Comparison of ENCODE assay signal across 12 cellular contexts in the genomic region with DNA sequence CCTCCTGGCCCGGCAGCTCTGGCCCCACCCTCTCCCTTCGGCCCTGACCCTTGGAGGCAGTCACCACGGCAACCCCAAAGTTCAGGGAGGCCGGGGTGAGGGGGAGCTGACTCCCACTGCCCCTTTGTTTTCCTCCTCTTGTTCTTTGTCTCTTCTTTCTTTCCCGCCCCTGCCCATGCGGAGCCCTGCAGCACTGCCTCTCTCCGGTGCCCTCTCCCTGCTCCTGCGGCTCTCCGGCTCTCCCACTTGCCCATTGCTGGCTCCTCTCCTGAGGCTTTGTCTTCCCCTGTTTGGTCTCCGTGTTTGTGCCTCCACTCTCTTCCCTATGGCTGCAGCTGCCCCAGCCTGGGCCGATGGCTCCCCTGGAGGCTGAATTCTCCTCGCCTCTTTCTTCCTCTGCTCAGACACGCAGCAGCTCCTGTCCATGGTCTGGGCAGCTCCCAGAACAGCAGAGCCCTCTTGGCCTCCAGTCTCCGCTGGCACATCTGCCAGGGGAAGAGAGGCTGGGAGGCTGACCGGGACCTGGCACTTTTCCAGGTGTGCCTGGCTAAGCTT. TPM values are rescaled to one million over a fixed set of nuclear protein-coding genes. Genes with fewer than 3 reads are reported as not detected.
DNase-seq lines count a peak whose midpoint lies in the region; ATAC-seq and TF ChIP-seq lines count a peak whose summit lies in the region.
"Had no signal": no experiment of that assay in that cellular context is flagged by ENCODE, and none has a peak within 500 bp of the region (broad histone marks: within the 10 kb centered on the region; RNA-seq: fewer than 3 reads in every experiment).

No MANE protein-coding gene starts in this region.

- DNase-seq in SK-N-SH (peak; percentile 50), choroid plexus epithelial cell (ENCODE audit: low read depth) (no peak), kidney tubule cell (ENCODE audit: low spot score) (peak; percentile 25), thyroid gland (no peak), T1000 (lab: John Stamatoyannopoulos, UW) (no peak), MV-4-11 (lab: John Stamatoyannopoulos, UW) (no peak)
- DNase-seq: activated naive CD8-positive, alpha-beta T cell treated with anti-CD3 and anti-CD28 coated beads, Interleukin-2, amount 50 U/mL, for 24 hours; GF-D8; NCI-H1930; tibial artery had no signal

- no peak overlapping the region; a peak in 1 of 4 replicates for H3K4me3 ChIP-seq in SK-N-SH (ENCODE audit: low read depth in 2 of 2, low read length in 1 of 2)
- no peak overlapping the region for H3K4me3 ChIP-seq in choroid plexus epithelial cell (ENCODE audit: low read depth, low read length)
- H3K4me3 ChIP-seq in thyroid gland (replicated peaks in 1 of 3) = peak overlapping the region in 1 of 3 donors; percentile 21
- H3K4me3 ChIP-seq: tibial artery had no signal

- H3K36me3 ChIP-seq in SK-N-SH (replicated peaks in 1 of 2; ENCODE audit: control insufficient read depth in 1 of 2, insufficient read depth in 2 of 2, low read length in 1 of 2) (peaks cover 0 to 5% of the 10 kb centered on the region in 2 experiments), thyroid gland (peaks cover 4 to 7% of the 10 kb centered on the region in 2 donors)

- WGBS in SK-N-SH (ENCODE audit: low lambda C conversion rate) = 90% methylated on average over 12 of the region's 15 CpGs
- WGBS in thyroid gland, 2 donors = 44 to 46% methylated on average over 15 of the region's 15 CpGs

- no peak overlapping the region for H3K9ac ChIP-seq in SK-N-SH

- no peaks in the 10 kb centered on the region for H3K9me2 ChIP-seq in SK-N-SH

- no peak overlapping the region for H3K4me2 ChIP-seq in SK-N-SH

- no peak for TF ChIP-seq RAD21 in SK-N-SH (IDR thresholded peaks at IDR 0.05; ENCODE audit: low read length)

- no peak for TF ChIP-seq EP300 in SK-N-SH (IDR thresholded peaks at IDR 0.05; ENCODE audit: borderline replicate concordance in 1 of 2, low read depth in 1 of 2, low read length in 1 of 2)

- H3K27ac ChIP-seq in SK-N-SH (ENCODE audit: low read depth in 2 of 2, low read length in 1 of 2) (peak overlapping the region in 1 of 2 experiments; percentile 97; a peak in 2 of 4 replicates), thyroid gland (peak overlapping the region; percentile 92 to 99 (median 99))

- no peak for TF ChIP-seq CTCF in SK-N-SH (IDR thresholded peaks at IDR 0.05)
- TF ChIP-seq CTCF in choroid plexus epithelial cell (conservative IDR thresholded peaks at IDR 0.05; ENCODE audit: low read depth, low read length) = peak; percentile 47
- no peak for TF ChIP-seq CTCF in thyroid gland (IDR thresholded peaks at IDR 0.05)

- no peaks in the 10 kb centered on the region for H3K27me3 ChIP-seq in SK-N-SH (ENCODE audit: insufficient read depth)
- H3K27me3 ChIP-seq in thyroid gland = no peaks in the 10 kb centered on the region
- H3K27me3 ChIP-seq: tibial artery had no signal

- ATAC-seq in SK-N-SH treated with all-trans-retinoic acid at 6 μM for 48 hours = no peak
- ATAC-seq in GM19467 (IDR thresholded peaks at IDR 0.05; ENCODE audit: unreplicated experiment) = no peak
- ATAC-seq: activated naive CD8-positive, alpha-beta T cell treated with anti-CD3 and anti-CD28 coated beads, Interleukin-2, amount 50 U/mL, for 24 hours had no signal

- H3K9me3 ChIP-seq in SK-N-SH = no peaks in the 10 kb centered on the region
- no peaks in the 10 kb centered on the region for H3K9me3 ChIP-seq in thyroid gland
- H3K9me3 ChIP-seq: tibial artery had no signal

- POLR2A ChIA-PET in SK-N-SH (lab: Yijun Ruan, JAX) = interaction anchor here (0.6 to 2.7 kb wide), 2 partner anchors 10 to 155 kb away, joined by 3 to 11 read pairs; no protein-coding TSS in a partner anchor

- H2AFZ ChIP-seq in SK-N-SH (ENCODE audit: low read depth) = no peak overlapping the region

- intact Hi-C loops in thyroid gland (cut with DNase I) = loop anchor here (10.0 kb wide), 1 partner anchor 230 kb away; a partner anchor contains a TSS

- CTCF ChIA-PET in SK-N-SH (lab: Yijun Ruan, JAX) = interaction anchor here (0.7 to 5.2 kb wide), 11 partner anchors 8 to 277 kb away, joined by 3 to 39 read pairs (median 5); a partner anchor contains a TSS

- no peak for TF ChIP-seq POLR2A in thyroid gland (IDR thresholded peaks at IDR 0.05)

- H4K20me1 ChIP-seq in SK-N-SH (ENCODE audit: insufficient read depth) = no peaks in the 10 kb centered on the region

- H3K79me2 ChIP-seq in SK-N-SH (ENCODE audit: insufficient read depth) = no peaks in the 10 kb centered on the region

- H3K4me1 ChIP-seq in SK-N-SH (ENCODE audit: control insufficient read depth in 1 of 2, insufficient read depth in 2 of 2, low read depth in 1 of 2, low read length in 1 of 2) = peaks cover 0 to 57% of the 10 kb centered on the region in 2 experiments; a peak in 1 of 4 replicates
- peaks cover 42 to 55% of the 10 kb centered on the region in 2 donors for H3K4me1 ChIP-seq in thyroid gland

- no peaks in the 10 kb centered on the region for H3F3A ChIP-seq in SK-N-SH (replicated peaks; ENCODE audit: insufficient read depth)

TF ChIP-seq in SK-N-SH, 30 proteins besides CTCF, POLR2A, EP300 and RAD21:
- TF ChIP-seq RFX5 (IDR thresholded peaks at IDR 0.05; ENCODE audit: low read length) (no peak), NFIC (IDR thresholded peaks at IDR 0.05; ENCODE audit: borderline replicate concordance) (no peak), GATA2 (CRISPR knock-in tag; IDR thresholded peaks at IDR 0.05) (no peak), ELF1 (IDR thresholded peaks at IDR 0.05) (no peak), SIN3A (IDR thresholded peaks at IDR 0.05; ENCODE audit: borderline replicate concordance, low read depth, low read length) (no peak), EZH2phosphoT487 (IDR thresholded peaks at IDR 0.05; ENCODE audit: borderline replicate concordance, low read depth) (no peak), FOXM1 (IDR thresholded peaks at IDR 0.05; ENCODE audit: low read depth) (no peak), TAF1 (IDR thresholded peaks at IDR 0.05; ENCODE audit: borderline replicate concordance, low read depth, low read length) (no peak)
- TF ChIP-seq, protein P1, sequence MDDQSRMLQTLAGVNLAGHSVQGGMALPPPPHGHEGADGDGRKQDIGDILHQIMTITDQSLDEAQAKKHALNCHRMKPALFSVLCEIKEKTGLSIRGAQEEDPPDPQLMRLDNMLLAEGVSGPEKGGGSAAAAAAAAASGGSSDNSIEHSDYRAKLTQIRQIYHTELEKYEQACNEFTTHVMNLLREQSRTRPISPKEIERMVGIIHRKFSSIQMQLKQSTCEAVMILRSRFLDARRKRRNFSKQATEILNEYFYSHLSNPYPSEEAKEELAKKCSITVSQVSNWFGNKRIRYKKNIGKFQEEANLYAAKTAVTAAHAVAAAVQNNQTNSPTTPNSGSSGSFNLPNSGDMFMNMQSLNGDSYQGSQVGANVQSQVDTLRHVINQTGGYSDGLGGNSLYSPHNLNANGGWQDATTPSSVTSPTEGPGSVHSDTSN (IDR thresholded peaks at IDR 0.05) = no peak
TF ChIP-seq in SK-N-SH: peak in this region for 0.

TF ChIP-seq in SK-N-SH treated with all-trans-retinoic acid at 6 μM for 48 hours, 23 proteins besides CTCF, POLR2A, EP300 and RAD21 (continues in another document):
- TF ChIP-seq CSDC2 (CRISPR knock-in tag; IDR thresholded peaks at IDR 0.05) (no peak), ZNF565 (CRISPR knock-in tag; conservative IDR thresholded peaks at IDR 0.05; ENCODE audit: low read depth) (no peak), GLIS3 (CRISPR knock-in tag; IDR thresholded peaks at IDR 0.05) (no peak), ISL1 (CRISPR knock-in tag; IDR thresholded peaks at IDR 0.05) (no peak), ESRRG (CRISPR knock-in tag; IDR thresholded peaks at IDR 0.05) (no peak), ZNF70 (CRISPR knock-in tag; IDR thresholded peaks at IDR 0.05) (no peak), OSR1 (CRISPR knock-in tag; IDR thresholded peaks at IDR 0.05) (no peak), TOX (CRISPR knock-in tag; IDR thresholded peaks at IDR 0.05; ENCODE audit: borderline replicate concordance) (no peak), ZNF8 (CRISPR knock-in tag; IDR thresholded peaks at IDR 0.05) (no peak)
- TF ChIP-seq, protein P2, sequence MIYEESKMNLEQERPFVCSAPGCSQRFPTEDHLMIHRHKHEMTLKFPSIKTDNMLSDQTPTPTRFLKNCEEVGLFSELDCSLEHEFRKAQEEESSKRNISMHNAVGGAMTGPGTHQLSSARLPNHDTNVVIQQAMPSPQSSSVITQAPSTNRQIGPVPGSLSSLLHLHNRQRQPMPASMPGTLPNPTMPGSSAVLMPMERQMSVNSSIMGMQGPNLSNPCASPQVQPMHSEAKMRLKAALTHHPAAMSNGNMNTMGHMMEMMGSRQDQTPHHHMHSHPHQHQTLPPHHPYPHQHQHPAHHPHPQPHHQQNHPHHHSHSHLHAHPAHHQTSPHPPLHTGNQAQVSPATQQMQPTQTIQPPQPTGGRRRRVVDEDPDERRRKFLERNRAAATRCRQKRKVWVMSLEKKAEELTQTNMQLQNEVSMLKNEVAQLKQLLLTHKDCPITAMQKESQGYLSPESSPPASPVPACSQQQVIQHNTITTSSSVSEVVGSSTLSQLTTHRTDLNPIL (CRISPR knock-in tag; IDR thresholded peaks at IDR 0.05; ENCODE audit: low read depth) = no peak

RNA-seq across cellular contexts. Expression of a gene that starts 5.8 kb away (rescaled TPM):
- polyA plus RNA-seq in SK-N-SH (2012; rRNA removed) = 1.7 and 3.5 TPM in 2 replicates
- polyA plus RNA-seq in SK-N-SH (2012; cell fraction: cytosol; rRNA removed) = 2.0 and 3.3 TPM in 2 replicates
- polyA plus RNA-seq in SK-N-SH (2012; cell fraction: nucleus; rRNA removed) = 9.3 and 12.7 TPM in 2 replicates
- 10 to 100 TPM; 23.5 to 54.9 (median 47.6) TPM for total RNA-seq in thyroid gland

RNA-seq across cellular contexts. Expression of a gene that starts 27.8 kb away (rescaled TPM):
- 19.4 and 20.3 TPM in 2 replicates for polyA plus RNA-seq in SK-N-SH (2012; rRNA removed)
- 8.7 and 10.6 TPM in 2 replicates for polyA plus RNA-seq in SK-N-SH (2012; cell fraction: cytosol; rRNA removed)
- 69.0 and 95.3 TPM in 2 replicates for polyA plus RNA-seq in SK-N-SH (2012; cell fraction: nucleus; rRNA removed)
- total RNA-seq in thyroid gland = 1 to 10 TPM; 1.0 to 4.0 (median 2.2) TPM

RNA-seq across cellular contexts. Expression of a gene that starts 41.5 kb away (rescaled TPM):
- polyA plus RNA-seq in SK-N-SH (2012; rRNA removed) = 98.3 and 106 TPM in 2 replicates
- 95.9 and 106 TPM in 2 replicates for polyA plus RNA-seq in SK-N-SH (2012; cell fraction: cytosol; rRNA removed)
- 152 and 184 TPM in 2 replicates for polyA plus RNA-seq in SK-N-SH (2012; cell fraction: nucleus; rRNA removed)
- total RNA-seq in thyroid gland = 100 to 1,000 TPM; 164 to 264 (median 200) TPM

RNA-seq across cellular contexts. Expression of a gene that starts 51.6 kb away (rescaled TPM):
- polyA plus RNA-seq in SK-N-SH (2012; rRNA removed) = 0.07 TPM in 1 of 2 replicates, not detected in the other
- polyA plus RNA-seq in SK-N-SH (2012; cell fraction: cytosol; rRNA removed) = 0.03 and 0.04 TPM in 2 replicates
- polyA plus RNA-seq in SK-N-SH (2012; cell fraction: nucleus; rRNA removed) = 0.06 and 0.63 TPM in 2 replicates
- not detected for total RNA-seq in thyroid gland

Comparison
In these comparisons a context has a peak if more than half of its experiments do, and no peak if none do; other contexts are left out.
1. DNase-seq: peak in SK-N-SH (single experiment) and kidney tubule cell (single experiment); none in choroid plexus epithelial cell (single experiment), thyroid gland (0 of 2), T1000 (single experiment) and MV-4-11 (single experiment).